23 cellular contexts compared by ENCODE assay signal in genomic region chr16:85051710-85052082, GRCh38.
"Had no signal": no experiment of that assay in that cellular context is flagged by ENCODE, and none has a peak within 500 bp of the region (broad histone marks: within the 10 kb centered on the region; RNA-seq: fewer than 3 reads in every experiment).

No MANE protein-coding gene starts in this region.

- H3K9ac ChIP-seq: neural progenitor cell, parathyroid adenoma had no signal

- FAIRE-seq: frontal cortex, islet of Langerhans had no signal

- H3K9me3 ChIP-seq: heart left ventricle, psoas muscle, spleen had no signal

- H3K27ac ChIP-seq: neural progenitor cell, parathyroid adenoma, psoas muscle had no signal

- ATAC-seq: esophagus mucosa; heart left ventricle; left lobe of liver; naive thymus-derived CD4-positive, alpha-beta T cell; psoas muscle; sciatic nerve; stimulated activated memory B cell treated with anti-CD40 and anti-IgM and Interleukin-4, amounts not matched to agents 10 μg/mL and 1 μg/mL and 100 μg/mL, for 72 hours had no signal

- H3K27me3 ChIP-seq: dorsolateral prefrontal cortex, heart left ventricle, neural progenitor cell, spleen had no signal

- H3K36me3 ChIP-seq: heart left ventricle, neural progenitor cell had no signal

- H3K4me3 ChIP-seq: dorsolateral prefrontal cortex, heart left ventricle, neural progenitor cell, psoas muscle, spleen had no signal

- DNase-seq: cortex of kidney; dorsolateral prefrontal cortex; effector CD8-positive, alpha-beta T cell; heart left ventricle; hypothalamus; mammary epithelial cell; naive thymus-derived CD4-positive, alpha-beta T cell; nucleus accumbens; retina; spleen; stimulated activated CD4-positive, alpha-beta T cell treated with anti-CD3 and anti-CD28 coated beads, Interleukin-15, amount 100 ng/mL, for 24 hours; stimulated activated CD4-positive, alpha-beta T cell treated with anti-CD3 and anti-CD28 coated beads, Interleukin-1b, Interleukin-23, amount 100 ng/mL, for 48 hours; stimulated activated CD4-positive, alpha-beta T cell treated with anti-CD3 and anti-CD28 coated beads, Interleukin-4, amount 100 ng/mL, for 24 hours; trophoblast cell had no signal
